Comparison of ENCODE assay signal across 1 cellular context in the genomic region with DNA sequence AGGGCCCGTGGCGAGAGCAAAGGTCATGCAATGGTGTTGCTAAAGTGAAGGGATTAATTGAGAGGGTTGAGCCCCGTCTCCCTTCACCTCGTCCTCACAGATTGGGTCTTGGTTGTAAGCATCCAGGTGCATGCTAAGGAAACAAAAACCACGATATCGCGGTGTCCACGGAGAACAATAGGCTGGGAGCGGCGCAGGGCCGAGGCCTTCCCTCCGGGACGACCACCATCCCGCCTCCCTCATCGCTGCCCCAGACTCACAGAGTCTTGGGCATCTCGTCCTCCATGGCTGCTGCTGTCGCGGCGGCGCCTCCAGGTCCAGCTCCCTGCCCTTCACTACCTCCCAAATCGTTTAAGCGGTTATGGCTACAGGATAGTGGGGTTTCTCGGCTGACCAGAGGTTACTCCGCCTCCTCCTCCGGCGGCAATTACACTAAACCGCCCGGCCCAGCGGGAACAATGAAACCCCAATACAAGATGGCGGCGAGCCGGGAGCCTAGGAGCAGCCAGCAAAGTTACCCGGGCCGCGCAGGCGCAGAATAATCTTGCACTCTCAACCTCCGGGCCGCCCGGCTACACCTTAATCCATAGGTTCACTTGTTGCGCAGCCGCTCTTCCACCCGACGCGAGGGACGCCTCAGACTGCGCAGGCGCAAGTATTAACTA.
A peak's percentile ranks its signal among the peaks of the same experiment; 100 is the strongest.
TF ChIP-seq lines count a peak whose summit lies in the region.

A gene with protein sequence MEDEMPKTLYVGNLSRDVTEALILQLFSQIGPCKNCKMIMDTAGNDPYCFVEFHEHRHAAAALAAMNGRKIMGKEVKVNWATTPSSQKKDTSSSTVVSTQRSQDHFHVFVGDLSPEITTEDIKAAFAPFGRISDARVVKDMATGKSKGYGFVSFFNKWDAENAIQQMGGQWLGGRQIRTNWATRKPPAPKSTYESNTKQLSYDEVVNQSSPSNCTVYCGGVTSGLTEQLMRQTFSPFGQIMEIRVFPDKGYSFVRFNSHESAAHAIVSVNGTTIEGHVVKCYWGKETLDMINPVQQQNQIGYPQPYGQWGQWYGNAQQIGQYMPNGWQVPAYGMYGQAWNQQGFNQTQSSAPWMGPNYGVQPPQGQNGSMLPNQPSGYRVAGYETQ (minus strand): TSS at position 484 of the 665 bp plus-strand sequence. CDS start 198 bp downstream, at position 286.

TF ChIP-seq in H1, 55 proteins besides CTCF, POLR2A, EP300 and RAD21 (continued from another document):
- TF ChIP-seq GTF2F1 (IDR thresholded peaks at IDR 0.05; ENCODE audit: borderline replicate concordance, low read depth, low read length), result peak; percentile 79
- peak; percentile 76 for TF ChIP-seq CHD2 (IDR thresholded peaks at IDR 0.05; ENCODE audit: low read length)
TF ChIP-seq in H1: peak in this region for 18.
